ENCODE assay signal across 15 cellular contexts in the genomic region with DNA sequence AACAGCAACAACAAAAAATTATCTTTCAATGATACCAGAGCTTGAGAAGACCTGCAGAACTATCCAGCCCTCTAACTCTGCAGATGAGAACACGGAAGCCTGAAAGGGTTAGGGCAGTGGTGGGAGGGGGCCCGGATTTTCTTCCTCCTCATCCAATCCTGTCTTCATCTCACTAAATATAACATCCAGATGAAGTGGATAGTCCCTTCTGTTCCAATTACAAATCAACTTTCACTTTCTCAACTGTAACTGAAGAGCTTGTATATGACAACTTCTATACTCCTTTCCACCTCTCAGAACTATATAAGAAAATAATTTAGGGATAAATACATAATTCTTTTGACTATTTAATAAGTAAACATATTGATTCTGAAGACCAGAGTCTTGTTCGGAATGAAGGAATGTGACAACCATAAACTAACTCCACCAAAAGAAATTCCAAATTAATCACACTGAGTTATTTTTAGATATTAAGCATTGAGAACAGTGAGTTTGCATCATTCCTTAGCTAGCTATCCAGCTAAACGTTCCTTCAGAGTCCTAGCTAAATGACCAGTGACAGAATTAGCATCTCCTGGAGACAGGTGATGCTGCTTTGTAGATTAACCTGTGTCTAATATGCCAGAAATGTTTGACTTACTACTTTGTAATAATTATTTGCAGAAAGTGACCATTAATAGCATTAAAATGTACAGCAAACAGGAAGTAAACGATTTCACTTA. TPM values are rescaled to one million over a fixed set of nuclear protein-coding genes. Genes with fewer than 3 reads are reported as not detected.
DNase-seq lines count a peak whose midpoint lies in the region; ATAC-seq, FAIRE-seq and TF ChIP-seq lines count a peak whose summit lies in the region.
"Had no signal": no experiment of that assay in that cellular context is flagged by ENCODE, and none has a peak within 500 bp of the region (broad histone marks: within the 10 kb centered on the region; RNA-seq: fewer than 3 reads in every experiment).

No MANE protein-coding gene starts in this region.

- no peak for DNase-seq in GM18507 (ENCODE audit: extremely low spot score, insufficient read length, low read depth)
- DNase-seq in cardiac fibroblast (ENCODE audit: low read depth in 2 of 2): peak; percentile 33 to 51
- no peak for DNase-seq in right atrium auricular region (ENCODE audit: low spot score)
- DNase-seq in GM12892 (ENCODE audit: insufficient read length): no peak
- no peak for DNase-seq in NCI-H2196 (lab: John Stamatoyannopoulos, UW; ENCODE audit: unreplicated experiment)
- DNase-seq in NAMALWA (ENCODE audit: low spot score): no peak
- DNase-seq: activated CD4-positive, alpha-beta T cell treated with anti-CD3 and anti-CD28 coated beads, Interleukin-2, amount 50 U/mL, for 1 hour; CD4-positive, alpha-beta T cell; glutamatergic neuron; NCI-H2171; stimulated activated CD4-positive, alpha-beta T cell treated with anti-CD3 and anti-CD28 coated beads, Interleukin-4, amount 100 ng/mL, for 1 hour; stimulated activated naive B cell treated with anti-CD40 and anti-IgM and Interleukin-4, amounts not matched to agents 10 μg/mL and 1 μg/mL and 100 μg/mL, for 72 hours had no signal

- peaks cover 0 to 17% of the 10 kb centered on the region in 2 donors for H3K4me1 ChIP-seq in right atrium auricular region
- H3K4me1 ChIP-seq in skeletal muscle tissue (ENCODE audit: control insufficient read depth in 3 of 3, insufficient read depth in 3 of 3, low read length in 3 of 3): peaks cover 18 to 24% (median 20%) of the 10 kb centered on the region in 3 donors

- H3K9me3 ChIP-seq in right atrium auricular region: no peaks in the 10 kb centered on the region
- no peaks in the 10 kb centered on the region for H3K9me3 ChIP-seq in skeletal muscle tissue (ENCODE audit: control insufficient read depth in 3 of 3, low read length in 3 of 3)

- H3K27me3 ChIP-seq in right atrium auricular region (no peaks in the 10 kb centered on the region), skeletal muscle tissue (ENCODE audit: control insufficient read depth in 3 of 3, insufficient read depth in 3 of 3, low read length in 3 of 3) (no peaks in the 10 kb centered on the region)

- no peak for ATAC-seq in HG03108 (IDR thresholded peaks at IDR 0.05; ENCODE audit: unreplicated experiment)
- ATAC-seq: activated T-helper 17 cell treated with anti-CD3 and anti-CD28 coated beads, Interleukin-2, amount 50 U/mL, for 72 hours; stimulated activated naive B cell treated with anti-CD40 and anti-IgM and Interleukin-4, amounts not matched to agents 10 μg/mL and 1 μg/mL and 100 μg/mL, for 72 hours had no signal

- H3K4me3 ChIP-seq in cardiac fibroblast (replicated peaks in 1 of 2; ENCODE audit: low read depth in 2 of 2, low read length in 2 of 2) (no peak overlapping the region), right atrium auricular region (peak overlapping the region; percentile 1 to 36), skeletal muscle tissue (ENCODE audit: low read length in 3 of 3) (peak overlapping the region; percentile 37 to 59 (median 50))

- TF ChIP-seq POLR2A in GM12892 (IDR thresholded peaks at IDR 0.05; ENCODE audit: low read depth, low read length): no peak

- H3K27ac ChIP-seq in right atrium auricular region: peak overlapping the region; percentile 63 to 80
- peak overlapping the region; percentile 79 for H3K27ac ChIP-seq in skeletal muscle tissue (ENCODE audit: low read depth, low read length)

- TF ChIP-seq CTCF in cardiac fibroblast (IDR thresholded peaks at IDR 0.05; ENCODE audit: low read depth, low read length) (no peak), right atrium auricular region (IDR thresholded peaks at IDR 0.05) (no peak)

- H3K9ac ChIP-seq in skeletal muscle tissue (ENCODE audit: low read depth in 1 of 3, low read length in 3 of 3): peak overlapping the region; percentile 6 to 60 (median 17)

- no peaks in the 10 kb centered on the region for H3K36me3 ChIP-seq in right atrium auricular region
- peaks cover 0 to 4% (median 0%) of the 10 kb centered on the region in 3 donors for H3K36me3 ChIP-seq in skeletal muscle tissue (ENCODE audit: control insufficient read depth in 3 of 3, insufficient read depth in 3 of 3, low read length in 3 of 3)

- FAIRE-seq in GM18507 (lab: Jason Lieb, UNC): peak; percentile 69
- FAIRE-seq in GM12892 (lab: Jason Lieb, UNC): no peak

RNA-seq across cellular contexts. Expression of a gene that starts 32.7 kb away (rescaled TPM):
- total RNA-seq in right atrium auricular region: 1 to 10 TPM; 3.8 to 5.9 TPM
- 7.8 TPM for total RNA-seq in skeletal muscle tissue
- not detected for polyA plus RNA-seq in GM12892 (2012; ENCODE audit: missing spikeins)

RNA-seq across cellular contexts. Expression of a gene that starts 58.6 kb away (rescaled TPM):
- total RNA-seq in right atrium auricular region (10 to 100 TPM; 80.2 to 91.7 TPM), skeletal muscle tissue (5.7 TPM)
- 0.28 TPM for polyA plus RNA-seq in GM12892 (2012; ENCODE audit: missing spikeins)

Comparison
In these comparisons a context has a peak if more than half of its experiments do, and no peak if none do; other contexts are left out.
1. DNase-seq: peak in cardiac fibroblast (2 of 2); none in GM18507 (single experiment), right atrium auricular region (single experiment), GM12892 (single experiment), NCI-H2196 (single experiment) and NAMALWA (single experiment).
2. H3K4me3 ChIP-seq: peak in right atrium auricular region (2 of 2) and skeletal muscle tissue (3 of 3); none in cardiac fibroblast (0 of 2).
3. RNA of a gene that starts 58.6 kb away (total RNA-seq): 80.2 to 91.7 TPM in right atrium auricular region; 5.7 TPM in skeletal muscle tissue (single experiment); every median in the first group is over 10 times any median in the second.